ENCODE assay signal across 8 cellular contexts in the genomic region with DNA sequence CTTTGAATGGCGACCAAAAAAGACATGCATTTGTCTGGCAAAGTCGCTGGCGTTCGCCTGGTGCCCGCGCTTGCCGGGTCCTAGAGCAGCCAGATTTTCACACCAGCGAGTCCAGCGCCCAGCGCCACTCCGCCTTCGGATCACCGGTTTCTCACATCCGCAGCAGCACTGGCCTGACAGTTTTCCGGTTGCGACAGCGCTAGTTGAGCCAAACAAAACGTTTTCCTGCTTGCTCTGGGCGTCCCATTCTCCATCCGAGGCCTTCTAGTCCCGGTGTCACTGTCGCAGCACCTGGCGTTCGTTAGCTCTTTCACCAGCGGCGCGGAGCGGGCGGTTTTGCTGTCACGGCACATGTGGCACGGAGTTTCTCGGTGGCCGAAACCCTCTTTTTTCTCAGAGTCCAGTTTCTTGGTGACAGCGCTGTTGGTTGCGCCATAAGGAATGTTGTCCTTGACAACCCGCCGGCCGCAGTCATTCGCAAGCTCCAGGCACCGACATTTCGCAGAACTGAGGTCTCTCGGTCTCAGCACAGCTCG. TPM values are rescaled to one million over a fixed set of nuclear protein-coding genes. Genes with fewer than 3 reads are reported as not detected.
DNase-seq lines count a peak whose midpoint lies in the region; ATAC-seq and TF ChIP-seq lines count a peak whose summit lies in the region.

No MANE protein-coding gene starts in this region.

- H3K4me3 Mint-ChIP-seq in naive B cell = peak overlapping the region; percentile 94 to 100 (median 100)
- H3K4me3 Mint-ChIP-seq in stimulated activated memory B cell treated with anti-CD40 and anti-IgM and Interleukin-4, amounts not matched to agents 10 μg/mL and 1 μg/mL and 100 μg/mL, for 72 hours = peak overlapping the region; percentile 99

- no peaks in the 10 kb centered on the region for H3K27me3 Mint-ChIP-seq in naive B cell
- no peaks in the 10 kb centered on the region for H3K27me3 Mint-ChIP-seq in stimulated activated memory B cell treated with anti-CD40 and anti-IgM and Interleukin-4, amounts not matched to agents 10 μg/mL and 1 μg/mL and 100 μg/mL, for 72 hours

- TF ChIP-seq CTCF in 22Rv1 (IDR thresholded peaks at IDR 0.05) = no peak

- H3K27ac Mint-ChIP-seq in naive B cell = peak overlapping the region; percentile 99 to 100 (median 100)
- peak overlapping the region; percentile 99 for H3K27ac Mint-ChIP-seq in stimulated activated memory B cell treated with anti-CD40 and anti-IgM and Interleukin-4, amounts not matched to agents 10 μg/mL and 1 μg/mL and 100 μg/mL, for 72 hours

- H3K4me1 Mint-ChIP-seq in naive B cell = peaks cover 36 to 52% (median 46%) of the 10 kb centered on the region in 3 donors
- H3K4me1 Mint-ChIP-seq in stimulated activated memory B cell treated with anti-CD40 and anti-IgM and Interleukin-4, amounts not matched to agents 10 μg/mL and 1 μg/mL and 100 μg/mL, for 72 hours = peaks cover 48% of the 10 kb centered on the region

- DNase-seq in NCI-H748 treated with DMSO at 0.1 percent for 48 hours (lab: John Stamatoyannopoulos, UW) = peak; percentile 90
- peak; percentile 63 for DNase-seq in activated CD8-positive, alpha-beta memory T cell treated with anti-CD3 and anti-CD28 coated beads, Interleukin-2, amount 50 U/mL, for 4 hours
- peak; percentile 81 for DNase-seq in naive B cell

- H3K27ac ChIP-seq in 22Rv1 = peak overlapping the region; percentile 87

- peaks cover 0 to 2% (median 0%) of the 10 kb centered on the region in 7 donors for H3K9me3 Mint-ChIP-seq in naive B cell
- no peaks in the 10 kb centered on the region for H3K9me3 Mint-ChIP-seq in stimulated activated memory B cell treated with anti-CD40 and anti-IgM and Interleukin-4, amounts not matched to agents 10 μg/mL and 1 μg/mL and 100 μg/mL, for 72 hours

- H3K36me3 Mint-ChIP-seq in naive B cell = peaks cover 4 to 7% of the 10 kb centered on the region in 2 donors
- peaks cover 8% of the 10 kb centered on the region for H3K36me3 Mint-ChIP-seq in stimulated activated memory B cell treated with anti-CD40 and anti-IgM and Interleukin-4, amounts not matched to agents 10 μg/mL and 1 μg/mL and 100 μg/mL, for 72 hours

- peak; percentile 37 for ATAC-seq in GM18870 (IDR thresholded peaks at IDR 0.05; ENCODE audit: unreplicated experiment)
- peak; percentile 38 for ATAC-seq in HG03103 (IDR thresholded peaks at IDR 0.05; ENCODE audit: low read depth, unreplicated experiment)
- peak; percentile 60 for ATAC-seq in esophagus mucosa
- ATAC-seq in naive B cell (ENCODE audit: low read depth in 2 of 2) = peak; percentile 37
- peak; percentile 79 for ATAC-seq in stimulated activated memory B cell treated with anti-CD40 and anti-IgM and Interleukin-4, amounts not matched to agents 10 μg/mL and 1 μg/mL and 100 μg/mL, for 72 hours

RNA-seq across cellular contexts. Expression of a gene that starts 48.0 kb away (rescaled TPM):
- total RNA-seq in esophagus mucosa = 1.8 TPM
- polyA plus RNA-seq in naive B cell (ENCODE audit: low read depth in 6 of 6) = 10 to 100 TPM; 22.2 to 46.4 (median 32.5) TPM

Comparison
In these comparisons a context has a peak if more than half of its experiments do, and no peak if none do; other contexts are left out.
1. Peak in every context shown above with its lines: DNase-seq, ATAC-seq and H3K27ac ChIP-seq.